In genomic region chr9:36748322-36748899, GRCh38 we compare ENCODE assay signal across 10 cellular contexts.
A peak's percentile ranks its signal among the peaks of the same experiment; 100 is the strongest.
DNase-seq lines count a peak whose midpoint lies in the region; ATAC-seq and TF ChIP-seq lines count a peak whose summit lies in the region.
"Had no signal": no experiment of that assay in that cellular context is flagged by ENCODE, and none has a peak within 500 bp of the region (broad histone marks: within the 10 kb centered on the region; RNA-seq: fewer than 3 reads in every experiment).

No MANE protein-coding gene starts in this region.

- no peaks in the 10 kb centered on the region for H3K36me3 ChIP-seq in lower lobe of right lung

- no peaks in the 10 kb centered on the region for H3K9me3 ChIP-seq in lower lobe of right lung

- ATAC-seq in lower lobe of right lung = peak; percentile 40 to 45
- ATAC-seq in HG03280 (IDR thresholded peaks at IDR 0.05; ENCODE audit: unreplicated experiment) = no peak
- ATAC-seq: stimulated activated effector memory CD8-positive, alpha-beta T cell treated with anti-CD3 and anti-CD28 coated beads, Interleukin-12 subunit alpha, Interleukin-12 subunit beta, amount 100 ng/mL, for 72 hours had no signal

- H3K27ac ChIP-seq in lower lobe of right lung = no peak overlapping the region

- H3K27me3 ChIP-seq in lower lobe of right lung (ENCODE audit: low read depth) = peaks cover 7% of the 10 kb centered on the region

- no peak for TF ChIP-seq CTCF in astrocyte of the spinal cord (IDR thresholded peaks at IDR 0.05; ENCODE audit: low read depth, low read length)
- no peak for TF ChIP-seq CTCF in lower lobe of right lung (IDR thresholded peaks at IDR 0.05)

- H3K4me3 ChIP-seq in astrocyte of the spinal cord (ENCODE audit: low read depth, low read length) (no peak overlapping the region), lower lobe of right lung (no peak overlapping the region)

- in situ Hi-C loops in astrocyte of the spinal cord (cut with HindIII; ENCODE audit: low sequenced_read_pairs) = no loop called here

- intact Hi-C loops in lower lobe of right lung (cut with DNase I) = no loop called here

- DNase-seq in ELF-1 (ENCODE audit: low read depth, low spot score) = peak; percentile 71
- DNase-seq in LHCN-M2 (ENCODE audit: low read depth) = peak; percentile 35
- peak; percentile 46 for DNase-seq in astrocyte of the spinal cord (ENCODE audit: low read depth, low spot score)
- no peak for DNase-seq in lower lobe of right lung
- no peak for DNase-seq in NCI-H2227 treated with DMSO at 0.1 percent for 48 hours (lab: John Stamatoyannopoulos, UW)
- no peak for DNase-seq in COR-L47 (lab: John Stamatoyannopoulos, UW)
- no peak for DNase-seq in cerebellum (ENCODE audit: low spot score)
- DNase-seq: kidney had no signal

- no peaks in the 10 kb centered on the region for H3K4me1 ChIP-seq in lower lobe of right lung

Comparison
In these comparisons a context has a peak if more than half of its experiments do, and no peak if none do; other contexts are left out.
1. DNase-seq: peak in ELF-1 (single experiment), LHCN-M2 (single experiment) and astrocyte of the spinal cord (single experiment); none in lower lobe of right lung (single experiment), NCI-H2227 treated with DMSO at 0.1 percent for 48 hours (single experiment), COR-L47 (single experiment) and cerebellum (single experiment).